ENCODE assay signal across 2 cellular contexts in genomic region chr2:165467921-165468320, GRCh38.
TF ChIP-seq lines count a peak whose summit lies in the region.

No MANE protein-coding gene starts in this region.

TF ChIP-seq in SK-N-SH, 30 proteins besides CTCF, POLR2A, EP300 and RAD21 (continued from another document):
- no peak for TF ChIP-seq MAX (IDR thresholded peaks at IDR 0.05; ENCODE audit: low read depth)
- TF ChIP-seq FOSL2 (IDR thresholded peaks at IDR 0.05; ENCODE audit: borderline replicate concordance, low read depth), result no peak
- no peak for TF ChIP-seq RXRA (IDR thresholded peaks at IDR 0.05; ENCODE audit: borderline replicate concordance, low read depth)
- TF ChIP-seq TCF12 (IDR thresholded peaks at IDR 0.05), result no peak
- TF ChIP-seq ZBTB33 (IDR thresholded peaks at IDR 0.05; ENCODE audit: borderline replicate concordance, low read depth), result no peak
- TF ChIP-seq NFIC (IDR thresholded peaks at IDR 0.05; ENCODE audit: borderline replicate concordance), result no peak
- no peak for TF ChIP-seq SMC3 (IDR thresholded peaks at IDR 0.05; ENCODE audit: low read depth, low read length)
- TF ChIP-seq TEAD4 (IDR thresholded peaks at IDR 0.05; ENCODE audit: borderline replicate concordance, insufficient read depth), result no peak
- TF ChIP-seq MXI1 (IDR thresholded peaks at IDR 0.05; ENCODE audit: low read depth, low read length), result no peak

TF ChIP-seq in SK-N-SH treated with all-trans-retinoic acid at 6 μM for 48 hours, 23 proteins besides CTCF, POLR2A, EP300 and RAD21 (continued from another document):
- TF ChIP-seq TSHZ2 (CRISPR knock-in tag; IDR thresholded peaks at IDR 0.05), result no peak
- TF ChIP-seq PPARA (CRISPR knock-in tag; IDR thresholded peaks at IDR 0.05; ENCODE audit: borderline replicate concordance), result no peak
- TF ChIP-seq ZC3H10 (CRISPR knock-in tag; IDR thresholded peaks at IDR 0.05), result no peak
- TF ChIP-seq GLIS3 (CRISPR knock-in tag; IDR thresholded peaks at IDR 0.05), result no peak
- TF ChIP-seq POU6F1 (CRISPR knock-in tag; IDR thresholded peaks at IDR 0.05; ENCODE audit: borderline replicate concordance, low read depth), result no peak
